17 cellular contexts compared by ENCODE assay signal in the genomic region with DNA sequence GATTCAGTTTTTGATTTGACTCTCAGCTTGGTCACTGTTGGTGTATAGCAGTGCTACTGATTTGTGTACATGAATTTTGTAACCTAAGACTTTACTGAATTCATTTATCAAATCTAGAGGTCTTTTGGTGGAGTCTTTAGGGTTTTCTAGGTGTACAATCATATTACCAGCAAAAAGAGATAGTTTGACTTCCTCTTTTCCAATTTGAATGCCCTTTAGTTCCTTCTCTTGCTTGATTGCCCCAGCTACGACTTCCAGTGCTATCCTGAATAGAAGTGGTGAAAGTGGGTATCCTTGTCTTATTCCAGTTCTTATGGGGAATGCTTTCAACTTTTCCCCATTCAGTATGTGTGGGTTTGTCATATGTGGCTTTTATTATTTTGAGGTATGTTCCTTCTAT.
"Had no signal": no experiment of that assay in that cellular context is flagged by ENCODE, and none has a peak within 500 bp of the region (broad histone marks: within the 10 kb centered on the region; RNA-seq: fewer than 3 reads in every experiment).

No MANE protein-coding gene starts in this region.

- DNase-seq: activated CD4-positive, alpha-beta T cell treated with anti-CD3 and anti-CD28 coated beads for 1 hour; activated CD4-positive, alpha-beta T cell treated with anti-CD3 and anti-CD28 coated beads, Interleukin-2, amount 50 U/mL, for 4 hours; activated naive CD4-positive, alpha-beta T cell treated with anti-CD3 and anti-CD28 coated beads for 36 hours; activated naive CD8-positive, alpha-beta T cell treated with anti-CD3 and anti-CD28 coated beads, Interleukin-2, amount 50 U/mL, for 24 hours; aorta; cerebellar nuclear complex; effector memory CD4-positive, alpha-beta T cell; foreskin fibroblast; immature natural killer cell; ovary; sigmoid colon; spleen; tibial artery had no signal

- H3K4me3 ChIP-seq: neural progenitor cell, ovary, sigmoid colon, spleen, tibial artery had no signal

- H3K4me3 Mint-ChIP-seq: activated naive CD4-positive, alpha-beta T cell treated with anti-CD3 and anti-CD28 coated beads for 36 hours; activated naive CD8-positive, alpha-beta T cell treated with anti-CD3 and anti-CD28 coated beads, Interleukin-2, amount 50 U/mL, for 24 hours; dendritic cell treated with granulocyte-macrophage colony-stimulating factor and Interleukin-4, amounts not matched to agents 40 ng/mL and 50 ng/mL, for 4 days; immature natural killer cell; neural progenitor cell; stimulated activated effector memory CD8-positive, alpha-beta T cell treated with anti-CD3 and anti-CD28 coated beads, Interleukin-12 subunit alpha, Interleukin-12 subunit beta, amount 100 ng/mL, for 72 hours had no signal

- H3K27me3 ChIP-seq: neural progenitor cell, ovary, sigmoid colon, spleen, tibial artery had no signal

- H3K36me3 ChIP-seq: neural progenitor cell, ovary, sigmoid colon, spleen, tibial artery had no signal

- H3K27ac ChIP-seq: neural progenitor cell, ovary, sigmoid colon, spleen, tibial artery had no signal

- ATAC-seq: activated naive CD8-positive, alpha-beta T cell treated with anti-CD3 and anti-CD28 coated beads, Interleukin-2, amount 50 U/mL, for 24 hours; stimulated activated effector memory CD8-positive, alpha-beta T cell treated with anti-CD3 and anti-CD28 coated beads, Interleukin-12 subunit alpha, Interleukin-12 subunit beta, amount 100 ng/mL, for 72 hours had no signal

- H3K27ac Mint-ChIP-seq: activated naive CD4-positive, alpha-beta T cell treated with anti-CD3 and anti-CD28 coated beads for 36 hours; activated naive CD8-positive, alpha-beta T cell treated with anti-CD3 and anti-CD28 coated beads, Interleukin-2, amount 50 U/mL, for 24 hours; activated T-helper 2 cell treated with anti-CD3 and anti-CD28 coated beads, Interferon-gamma antibody, Interleukin-2, Interleukin-4, amounts not matched to agents 10 μg/mL and 5 μg/mL and 100 μg/mL, durations not matched to agents 14 hours and 24 hours and 36 hours; dendritic cell treated with granulocyte-macrophage colony-stimulating factor and Interleukin-4, amounts not matched to agents 40 ng/mL and 50 ng/mL, for 4 days; immature natural killer cell; neural progenitor cell; stimulated activated effector memory CD8-positive, alpha-beta T cell treated with anti-CD3 and anti-CD28 coated beads, Interleukin-12 subunit alpha, Interleukin-12 subunit beta, amount 100 ng/mL, for 72 hours had no signal

- H3K9me3 ChIP-seq: ovary, sigmoid colon, tibial artery had no signal

- H3K4me1 ChIP-seq: sigmoid colon, tibial artery had no signal

- H3K36me3 Mint-ChIP-seq: immature natural killer cell; stimulated activated effector memory CD8-positive, alpha-beta T cell treated with anti-CD3 and anti-CD28 coated beads, Interleukin-12 subunit alpha, Interleukin-12 subunit beta, amount 100 ng/mL, for 72 hours had no signal

- H3K9me3 Mint-ChIP-seq: activated naive CD4-positive, alpha-beta T cell treated with anti-CD3 and anti-CD28 coated beads for 36 hours; stimulated activated effector memory CD8-positive, alpha-beta T cell treated with anti-CD3 and anti-CD28 coated beads, Interleukin-12 subunit alpha, Interleukin-12 subunit beta, amount 100 ng/mL, for 72 hours had no signal

- H3K27me3 Mint-ChIP-seq: dendritic cell treated with granulocyte-macrophage colony-stimulating factor and Interleukin-4, amounts not matched to agents 40 ng/mL and 50 ng/mL, for 4 days had no signal

- H3K4me1 Mint-ChIP-seq: activated naive CD8-positive, alpha-beta T cell treated with anti-CD3 and anti-CD28 coated beads, Interleukin-2, amount 50 U/mL, for 24 hours; immature natural killer cell; stimulated activated effector memory CD8-positive, alpha-beta T cell treated with anti-CD3 and anti-CD28 coated beads, Interleukin-12 subunit alpha, Interleukin-12 subunit beta, amount 100 ng/mL, for 72 hours had no signal
